In genomic region chr12:57352166-57352565, GRCh38 we compare ENCODE assay signal across 24 cellular contexts.
"Had no signal": no experiment of that assay in that cellular context is flagged by ENCODE, and none has a peak within 500 bp of the region (broad histone marks: within the 10 kb centered on the region; RNA-seq: fewer than 3 reads in every experiment).

No MANE protein-coding gene starts in this region.

- H3K4me1 Mint-ChIP-seq: mesothelial cell of epicardium had no signal

- H3K27ac Mint-ChIP-seq: mesothelial cell of epicardium; naive thymus-derived CD8-positive, alpha-beta T cell had no signal

- H3K4me3 Mint-ChIP-seq: mesothelial cell of epicardium; naive B cell; naive thymus-derived CD8-positive, alpha-beta T cell had no signal

- H3K4me1 ChIP-seq: esophagus squamous epithelium, gastrocnemius medialis, heart right ventricle, left lung, lower lobe of right lung had no signal

- ATAC-seq: esophagus mucosa; gastrocnemius medialis; heart right ventricle; left cardiac atrium; left lung; left ventricle myocardium superior; lower lobe of right lung; mucosa of descending colon; naive thymus-derived CD8-positive, alpha-beta T cell had no signal

- DNase-seq: dermis blood vessel endothelial cell; dorsolateral prefrontal cortex; effector CD4-positive, alpha-beta T cell; effector memory CD4-positive, alpha-beta T cell; esophagus squamous epithelium; foreskin fibroblast; foreskin melanocyte; gastrocnemius medialis; glutamatergic neuron; head of caudate nucleus; heart right ventricle; hippocampal formation; left cardiac atrium; left lung; left ventricle myocardium superior; lower lobe of right lung; mesenchymal stem cell; mucosa of descending colon; naive B cell; naive thymus-derived CD8-positive, alpha-beta T cell had no signal

- H3K9me3 ChIP-seq: esophagus squamous epithelium, gastrocnemius medialis, mucosa of descending colon had no signal

- H3K27ac ChIP-seq: coronary artery, dorsolateral prefrontal cortex, epithelial cell of prostate, esophagus squamous epithelium, gastrocnemius medialis, heart right ventricle, left lung, lower lobe of right lung had no signal

- H3K27me3 Mint-ChIP-seq: naive B cell; naive thymus-derived CD8-positive, alpha-beta T cell had no signal

- H3K4me3 ChIP-seq: coronary artery, dorsolateral prefrontal cortex, esophagus squamous epithelium, gastrocnemius medialis, heart right ventricle, left lung, lower lobe of right lung, mucosa of descending colon had no signal

- H3K27me3 ChIP-seq: dorsolateral prefrontal cortex, esophagus squamous epithelium, gastrocnemius medialis, heart right ventricle, left lung had no signal

- H3K36me3 ChIP-seq: gastrocnemius medialis had no signal
